ENCODE assay signal across 23 cellular contexts in genomic region chr21:35754583-35754982, GRCh38.
"Had no signal": no experiment of that assay in that cellular context is flagged by ENCODE, and none has a peak within 500 bp of the region (broad histone marks: within the 10 kb centered on the region; RNA-seq: fewer than 3 reads in every experiment).

No MANE protein-coding gene starts in this region.

- H3K4me3 ChIP-seq: colonic mucosa, coronary artery, dorsolateral prefrontal cortex, esophagus muscularis mucosa, esophagus squamous epithelium, gastrocnemius medialis, gastroesophageal sphincter, heart left ventricle, heart right ventricle had no signal

- H3K36me3 ChIP-seq: colonic mucosa, esophagus muscularis mucosa, esophagus squamous epithelium, gastrocnemius medialis, gastroesophageal sphincter, heart left ventricle, heart right ventricle had no signal

- H3K27ac ChIP-seq: colonic mucosa, coronary artery, dorsolateral prefrontal cortex, epithelial cell of prostate, esophagus muscularis mucosa, esophagus squamous epithelium, foreskin keratinocyte, gastrocnemius medialis, gastroesophageal sphincter had no signal

- H3K27me3 ChIP-seq: colonic mucosa, foreskin keratinocyte, gastrocnemius medialis had no signal

- H3K9me3 ChIP-seq: colonic mucosa, esophagus muscularis mucosa, gastrocnemius medialis, gastroesophageal sphincter had no signal

- DNase-seq: colonic mucosa; cortex of kidney; dermis blood vessel endothelial cell; dorsolateral prefrontal cortex; effector CD4-positive, alpha-beta T cell; effector CD8-positive, alpha-beta T cell; effector memory CD4-positive, alpha-beta T cell; effector memory CD8-positive, alpha-beta T cell; endodermal cell; erythroblast; esophagus squamous epithelium; foreskin fibroblast; foreskin keratinocyte; foreskin melanocyte; gastrocnemius medialis; glutamatergic neuron; head of caudate nucleus; heart left ventricle; heart right ventricle had no signal

- H3K4me1 ChIP-seq: colonic mucosa, esophagus muscularis mucosa, esophagus squamous epithelium, foreskin keratinocyte, gastrocnemius medialis, gastroesophageal sphincter, heart right ventricle had no signal
